20 cellular contexts compared by ENCODE assay signal in the genomic region with DNA sequence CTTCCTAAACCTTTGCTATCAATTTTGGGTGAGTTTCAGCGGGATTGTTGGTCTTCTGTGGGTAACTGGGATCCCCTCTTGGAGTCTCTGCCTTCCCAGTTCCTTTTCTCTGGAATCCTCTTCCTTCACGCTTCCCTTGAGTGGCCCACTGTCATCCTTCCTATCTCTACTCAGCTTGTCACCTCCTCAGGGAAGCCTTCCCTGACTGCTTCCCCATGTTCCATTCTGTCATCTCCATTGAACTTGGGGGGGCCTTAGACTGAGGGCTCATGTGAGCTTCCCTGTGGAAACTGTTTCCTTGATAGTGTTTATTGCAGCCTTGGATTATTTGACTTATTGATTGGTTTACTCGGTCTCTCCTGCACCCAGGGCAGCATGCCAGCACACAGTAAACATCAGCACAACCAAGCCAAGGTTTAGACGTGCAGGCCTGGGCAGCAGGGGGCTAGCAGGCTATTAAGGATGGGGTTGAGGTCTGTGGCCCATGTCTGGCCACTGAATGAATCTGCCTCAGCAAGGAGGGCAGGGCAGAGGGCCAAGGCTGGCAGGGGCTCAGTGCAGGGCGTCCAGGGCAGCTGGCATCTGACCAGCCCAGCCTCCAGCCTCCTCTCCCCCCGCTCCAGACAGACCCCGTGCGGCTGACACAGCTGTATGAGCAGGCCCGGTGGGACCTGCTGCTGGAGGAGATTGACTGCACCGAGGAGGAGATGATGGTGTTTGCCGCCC. TPM values are rescaled to one million over a fixed set of nuclear protein-coding genes. Genes with fewer than 3 reads are reported as not detected.
DNase-seq lines count a peak whose midpoint lies in the region; ATAC-seq, FAIRE-seq and TF ChIP-seq lines count a peak whose summit lies in the region.
"Had no signal": no experiment of that assay in that cellular context is flagged by ENCODE, and none has a peak within 500 bp of the region (broad histone marks: within the 10 kb centered on the region; RNA-seq: fewer than 3 reads in every experiment).

No MANE protein-coding gene starts in this region.

- H3K4me1 ChIP-seq in SK-N-SH (ENCODE audit: control insufficient read depth in 1 of 2, insufficient read depth in 2 of 2, low read depth in 1 of 2, low read length in 1 of 2): peaks cover 3 to 13% of the 10 kb centered on the region in 2 experiments; a peak in 1 of 4 replicates
- H3K4me1 ChIP-seq in small intestine (ENCODE audit: control insufficient read depth in 2 of 2, insufficient read depth in 1 of 2, low read depth in 1 of 2, low read length in 1 of 2): no peaks in the 10 kb centered on the region

- 61% methylated on average over 4 of the region's 11 CpGs for WGBS in SK-N-SH (ENCODE audit: low lambda C conversion rate)
- WGBS in small intestine, 3 donors: 29 to 67% (median 39%) methylated on average over 11 of the region's 11 CpGs

- CTCF ChIA-PET in SK-N-SH (lab: Yijun Ruan, JAX): interaction anchor here (1.1 to 5.7 kb wide), 3 partner anchors 13 to 136 kb away, joined by 3 to 50 read pairs (median 4); a partner anchor contains a TSS

- H3K9me3 ChIP-seq in SK-N-SH (no peaks in the 10 kb centered on the region), small intestine (ENCODE audit: control insufficient read depth, low read depth) (no peaks in the 10 kb centered on the region)
- H3K9me3 ChIP-seq: suprapubic skin had no signal

- ATAC-seq in left colon (peak; percentile 26), GM21447 (IDR thresholded peaks at IDR 0.05; ENCODE audit: unreplicated experiment) (no peak)
- ATAC-seq: GM12878, sciatic nerve had no signal

- intact Hi-C loops in left colon (cut with DNase I, micrococcal nuclease): no loop called here

- H3K36me3 ChIP-seq in SK-N-SH (replicated peaks in 1 of 2; ENCODE audit: control insufficient read depth in 1 of 2, insufficient read depth in 2 of 2, low read length in 1 of 2): peaks cover 0 to 7% of the 10 kb centered on the region in 2 experiments
- peaks cover 5 to 6% of the 10 kb centered on the region in 2 donors for H3K36me3 ChIP-seq in small intestine (ENCODE audit: control insufficient read depth in 2 of 2, insufficient read depth in 2 of 2, low read length in 2 of 2)

- POLR2A ChIA-PET in SK-N-SH (lab: Yijun Ruan, JAX): interaction anchor here (0.6 to 1.7 kb wide), 5 partner anchors 8 to 1328 kb away, joined by 3 to 5 read pairs (median 3); a partner anchor contains a TSS

- no peaks in the 10 kb centered on the region for H3K9me3 Mint-ChIP-seq in activated naive CD4-positive, alpha-beta T cell treated with anti-CD3 and anti-CD28 coated beads, Interleukin-2, amount 50 U/mL, for 24 hours
- H3K9me3 Mint-ChIP-seq: endodermal cell had no signal

- H3K4me3 Mint-ChIP-seq in activated naive CD4-positive, alpha-beta T cell treated with anti-CD3 and anti-CD28 coated beads, Interleukin-2, amount 50 U/mL, for 24 hours: no peak overlapping the region
- H3K4me3 Mint-ChIP-seq: endodermal cell had no signal

- H3K4me3 ChIP-seq in SK-N-SH (ENCODE audit: low read depth in 2 of 2, low read length in 1 of 2): no peak overlapping the region
- no peak overlapping the region for H3K4me3 ChIP-seq in small intestine (ENCODE audit: low read depth in 1 of 2, low read length in 2 of 2)
- H3K4me3 ChIP-seq: GM12878, PC-9, suprapubic skin had no signal

- no peaks in the 10 kb centered on the region for H3K27me3 Mint-ChIP-seq in activated naive CD4-positive, alpha-beta T cell treated with anti-CD3 and anti-CD28 coated beads, Interleukin-2, amount 50 U/mL, for 24 hours

- no peaks in the 10 kb centered on the region for H3K9me2 ChIP-seq in SK-N-SH

- no peak overlapping the region for H3K4me2 ChIP-seq in SK-N-SH
- H3K4me2 ChIP-seq: PC-9 had no signal

- no peak for TF ChIP-seq EP300 in SK-N-SH (IDR thresholded peaks at IDR 0.05; ENCODE audit: borderline replicate concordance in 1 of 2, low read depth in 1 of 2, low read length in 1 of 2)

- H2AFZ ChIP-seq in SK-N-SH (ENCODE audit: low read depth): no peak overlapping the region
- H2AFZ ChIP-seq: PC-9 had no signal

- H3K9ac ChIP-seq in SK-N-SH: no peak overlapping the region

- no peaks in the 10 kb centered on the region for H4K20me1 ChIP-seq in SK-N-SH (ENCODE audit: insufficient read depth)

- peaks cover 5% of the 10 kb centered on the region for H3F3A ChIP-seq in SK-N-SH (replicated peaks; ENCODE audit: insufficient read depth)

- H3K4me1 Mint-ChIP-seq in activated naive CD4-positive, alpha-beta T cell treated with anti-CD3 and anti-CD28 coated beads, Interleukin-2, amount 50 U/mL, for 24 hours: peaks cover 15% of the 10 kb centered on the region
- H3K4me1 Mint-ChIP-seq: endodermal cell had no signal

- H3K79me2 ChIP-seq in SK-N-SH (ENCODE audit: insufficient read depth): no peaks in the 10 kb centered on the region

- peaks cover 10% of the 10 kb centered on the region for H3K36me3 Mint-ChIP-seq in activated naive CD4-positive, alpha-beta T cell treated with anti-CD3 and anti-CD28 coated beads, Interleukin-2, amount 50 U/mL, for 24 hours

- TF ChIP-seq RAD21 in SK-N-SH (IDR thresholded peaks at IDR 0.05; ENCODE audit: low read length): no peak

- FAIRE-seq in small intestine (lab: Jason Lieb, UNC): no peak
- FAIRE-seq: G401.6, GM12878, kidney had no signal

- no peak for TF ChIP-seq CTCF in SK-N-SH (IDR thresholded peaks at IDR 0.05)

- peak overlapping the region in 1 of 2 experiments; percentile 51; a peak in 1 of 4 replicates for H3K27ac ChIP-seq in SK-N-SH (ENCODE audit: low read depth in 2 of 2, low read length in 1 of 2)
- no peak overlapping the region for H3K27ac ChIP-seq in small intestine (ENCODE audit: low read depth in 1 of 2, low read length in 1 of 2)
- H3K27ac ChIP-seq: PC-9, suprapubic skin had no signal

- DNase-seq in activated naive CD4-positive, alpha-beta T cell (lab: John Stamatoyannopoulos, UW): no peak
- DNase-seq in SK-N-SH: peak; percentile 68
- peak in 1 of 2 donors; percentile 25 for DNase-seq in left colon
- peak; percentile 61 for DNase-seq in small intestine
- no peak for DNase-seq in dedifferentiated amniotic fluid mesenchymal stem cell (ENCODE audit: extremely low spot score)
- DNase-seq in DMS 273 (lab: John Stamatoyannopoulos, UW; ENCODE audit: unreplicated experiment): no peak
- DNase-seq: activated CD4-positive, alpha-beta T cell treated with anti-CD3 and anti-CD28 coated beads for 1 hour; amniotic stem cell; endodermal cell; kidney; MV-4-11; occipital lobe; PC-9; stimulated activated CD4-positive, alpha-beta T cell treated with anti-CD3 and anti-CD28 coated beads, Interleukin-2, amount 100 ng/mL, for 24 hours had no signal

- peak overlapping the region; percentile 19 for H3K27ac Mint-ChIP-seq in activated naive CD4-positive, alpha-beta T cell treated with anti-CD3 and anti-CD28 coated beads, Interleukin-2, amount 50 U/mL, for 24 hours
- H3K27ac Mint-ChIP-seq: endodermal cell had no signal

- H3K27me3 ChIP-seq in SK-N-SH (ENCODE audit: insufficient read depth) (no peaks in the 10 kb centered on the region), small intestine (ENCODE audit: control insufficient read depth in 2 of 2, insufficient read depth in 2 of 2, low read length in 2 of 2) (no peaks in the 10 kb centered on the region)
- H3K27me3 ChIP-seq: suprapubic skin had no signal

TF ChIP-seq in SK-N-SH, 30 proteins besides CTCF, POLR2A, EP300 and RAD21:
- TF ChIP-seq MXI1 (IDR thresholded peaks at IDR 0.05; ENCODE audit: low read depth, low read length) (no peak), GATA2 (CRISPR knock-in tag; IDR thresholded peaks at IDR 0.05) (no peak), FOXJ3 (CRISPR knock-in tag; IDR thresholded peaks at IDR 0.05) (no peak), RCOR1 (IDR thresholded peaks at IDR 0.05; ENCODE audit: low read length) (no peak), TEAD4 (IDR thresholded peaks at IDR 0.05; ENCODE audit: borderline replicate concordance, insufficient read depth) (no peak)
- TF ChIP-seq, protein P1, sequence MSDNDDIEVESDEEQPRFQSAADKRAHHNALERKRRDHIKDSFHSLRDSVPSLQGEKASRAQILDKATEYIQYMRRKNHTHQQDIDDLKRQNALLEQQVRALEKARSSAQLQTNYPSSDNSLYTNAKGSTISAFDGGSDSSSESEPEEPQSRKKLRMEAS (IDR thresholded peaks at IDR 0.05; ENCODE audit: low read depth): no peak

RNA-seq across cellular contexts. Expression of a gene that starts 7.2 kb away (rescaled TPM):
- polyA plus RNA-seq in SK-N-SH (2012; rRNA removed) (61.5 and 62.4 TPM in 2 replicates), small intestine (100 to 1,000 TPM in 1 of 3 donors, 10 to 100 TPM in 2; 46.5 to 115 (median 89.4) TPM)
- 31.0 and 39.9 TPM in 2 replicates for polyA plus RNA-seq in SK-N-SH (2012; cell fraction: cytosol; rRNA removed)
- 222 and 331 TPM in 2 replicates for polyA plus RNA-seq in SK-N-SH (2012; cell fraction: nucleus; rRNA removed)
- total RNA-seq in left colon: 10 to 100 TPM; 58.5 to 74.6 TPM

RNA-seq across cellular contexts. Expression of a gene that starts 7.3 kb away (rescaled TPM):
- polyA plus RNA-seq in SK-N-SH (2012; rRNA removed) (72.7 and 74.0 TPM in 2 replicates), small intestine (100 to 1,000 TPM in 1 of 3 donors, 10 to 100 TPM in 2; 91.8 to 140 (median 98.9) TPM)
- polyA plus RNA-seq in SK-N-SH (2012; cell fraction: cytosol; rRNA removed): 31.3 and 42.6 TPM in 2 replicates
- 150 and 256 TPM in 2 replicates for polyA plus RNA-seq in SK-N-SH (2012; cell fraction: nucleus; rRNA removed)
- total RNA-seq in left colon: 100 to 1,000 TPM; 116 to 154 TPM

RNA-seq across cellular contexts. Expression of a gene that starts 11.6 kb away (rescaled TPM):
- polyA plus RNA-seq in SK-N-SH (2012; rRNA removed) (46.9 and 52.1 TPM in 2 replicates), small intestine (100 to 1,000 TPM in 2 of 3 donors, 10 to 100 TPM in 1; 50.6 to 164 (median 127) TPM)
- 18.5 and 31.6 TPM in 2 replicates for polyA plus RNA-seq in SK-N-SH (2012; cell fraction: cytosol; rRNA removed)
- 68.2 and 78.5 TPM in 2 replicates for polyA plus RNA-seq in SK-N-SH (2012; cell fraction: nucleus; rRNA removed)
- 10 to 100 TPM; 54.8 to 60.6 TPM for total RNA-seq in left colon

RNA-seq across cellular contexts. Expression of a gene that starts 12.3 kb away (rescaled TPM):
- polyA plus RNA-seq in SK-N-SH (2012; rRNA removed): 1.2 and 1.4 TPM in 2 replicates
- 0.19 and 0.31 TPM in 2 replicates for polyA plus RNA-seq in SK-N-SH (2012; cell fraction: cytosol; rRNA removed)
- polyA plus RNA-seq in SK-N-SH (2012; cell fraction: nucleus; rRNA removed): 5.5 and 7.4 TPM in 2 replicates
- total RNA-seq in left colon: 10 to 100 TPM; 16.1 to 21.7 TPM
- 10 to 100 TPM; 11.4 to 26.5 (median 20.5) TPM for polyA plus RNA-seq in small intestine

RNA-seq across cellular contexts. Expression of a gene that starts 15.6 kb away (rescaled TPM):
- polyA plus RNA-seq in SK-N-SH (2012; rRNA removed) (16.3 and 29.9 TPM in 2 replicates), small intestine (10 to 100 TPM; 34.8 to 59.7 (median 36.5) TPM)
- polyA plus RNA-seq in SK-N-SH (2012; cell fraction: cytosol; rRNA removed): 31.2 and 40.8 TPM in 2 replicates
- polyA plus RNA-seq in SK-N-SH (2012; cell fraction: nucleus; rRNA removed): 39.6 and 40.1 TPM in 2 replicates
- total RNA-seq in left colon: 10 to 100 TPM; 40.8 to 68.8 TPM

Comparison
In these comparisons a context has a peak if more than half of its experiments do, and no peak if none do; other contexts are left out.
1. DNase-seq: peak in SK-N-SH (single experiment) and small intestine (single experiment); none in activated naive CD4-positive, alpha-beta T cell (0 of 4), dedifferentiated amniotic fluid mesenchymal stem cell (single experiment) and DMS 273 (single experiment).